8 cellular contexts compared by ENCODE assay signal in the genomic region with DNA sequence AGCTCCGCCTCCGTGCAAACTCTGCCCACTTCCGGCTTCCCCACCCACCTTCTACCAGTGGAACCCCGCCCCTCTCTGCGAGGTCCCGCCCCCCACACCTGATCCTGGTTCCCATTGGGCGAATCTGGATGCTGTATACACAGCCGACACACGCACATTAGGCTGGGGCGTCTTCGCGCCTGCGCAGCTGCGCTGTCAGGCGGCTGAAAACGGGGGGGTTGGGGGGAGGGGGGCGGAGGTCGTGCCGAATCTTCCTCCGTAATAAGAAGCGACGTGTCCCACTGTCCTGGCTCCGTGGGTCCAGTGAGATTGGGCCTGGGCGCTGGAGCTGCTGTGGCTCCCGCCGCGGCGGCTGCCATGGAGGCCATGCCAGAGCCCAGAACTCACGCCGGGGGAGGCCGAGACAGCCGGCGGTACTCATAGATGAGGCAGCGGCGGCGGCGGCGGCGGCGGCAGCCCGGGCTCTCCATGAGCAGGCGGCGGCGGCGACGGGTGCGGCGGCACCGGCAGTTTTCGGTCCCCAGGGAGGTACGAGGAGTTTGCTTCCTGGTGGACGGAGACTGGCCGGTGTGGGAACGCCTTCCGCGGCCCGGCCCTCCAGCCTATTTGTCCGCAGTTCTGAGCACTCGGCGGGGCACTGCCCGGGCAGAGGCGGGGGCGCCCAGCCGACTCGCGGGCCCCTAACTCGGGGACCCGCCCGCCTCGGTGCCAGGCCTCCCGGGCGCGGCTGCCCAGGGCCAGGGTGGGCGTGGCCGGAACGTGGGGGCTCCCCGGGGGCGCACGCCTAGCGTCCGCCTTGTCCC.
A peak's percentile ranks its signal among the peaks of the same experiment; 100 is the strongest.
DNase-seq lines count a peak whose midpoint lies in the region; ATAC-seq and TF ChIP-seq lines count a peak whose summit lies in the region.

No MANE protein-coding gene starts in this region.

- peak; percentile 97 for DNase-seq in AG10803 (ENCODE audit: low read depth)
- DNase-seq in NCI-H345 treated with DMSO at 0.1 percent for 48 hours (lab: John Stamatoyannopoulos, UW; ENCODE audit: unreplicated experiment), result peak; percentile 85
- peak; percentile 97 for DNase-seq in activated CD4-positive, CD25-positive, alpha-beta regulatory T cell treated with anti-CD3 and anti-CD28 coated beads, Interleukin-2, amount 50 U/mL, for 16 hours (ENCODE audit: low read depth, low spot score)
- DNase-seq in central memory CD8-positive, alpha-beta T cell (ENCODE audit: low spot score in 2 of 2), result peak; percentile 80 to 85
- peak; percentile 99 for DNase-seq in islet precursor cell
- peak; percentile 98 for DNase-seq in stimulated activated CD4-positive, alpha-beta T cell treated with anti-CD3 and anti-CD28 coated beads, Interleukin-12 subunit alpha, Interleukin-12 subunit beta, amount 100 ng/mL, for 4 hours

- no peak for TF ChIP-seq CTCF in AG10803 (conservative IDR thresholded peaks at IDR 0.05; ENCODE audit: low read length)

- peaks cover 6% of the 10 kb centered on the region for H3K36me3 Mint-ChIP-seq in central memory CD8-positive, alpha-beta T cell (ENCODE audit: insufficient read depth)

- peak overlapping the region; percentile 85 for H3K4me3 ChIP-seq in AG10803 (ENCODE audit: low read length)

- H3K27me3 Mint-ChIP-seq in central memory CD8-positive, alpha-beta T cell, result no peaks in the 10 kb centered on the region

- ATAC-seq in GM19035 (IDR thresholded peaks at IDR 0.05; ENCODE audit: unreplicated experiment) (peak; percentile 90), HG03342 (IDR thresholded peaks at IDR 0.05; ENCODE audit: unreplicated experiment) (peak; percentile 95)
- ATAC-seq in central memory CD8-positive, alpha-beta T cell (replicated peaks; ENCODE audit: extremely low read depth, poor library complexity, severe bottlenecking), result peak; percentile 99

- no peaks in the 10 kb centered on the region for H3K9me3 Mint-ChIP-seq in central memory CD8-positive, alpha-beta T cell

- H3K4me1 Mint-ChIP-seq in central memory CD8-positive, alpha-beta T cell, result peaks cover 12% of the 10 kb centered on the region

- H3K27ac Mint-ChIP-seq in central memory CD8-positive, alpha-beta T cell (ENCODE audit: low read depth), result peak overlapping the region; percentile 95

- H3K4me3 Mint-ChIP-seq in central memory CD8-positive, alpha-beta T cell, result peak overlapping the region; percentile 72

Comparison
In these comparisons a context has a peak if more than half of its experiments do, and no peak if none do; other contexts are left out.
1. Peak in every context shown above with its lines: DNase-seq, ATAC-seq and H3K4me3 ChIP-seq.